ENCODE assay signal across 19 cellular contexts in the genomic region with DNA sequence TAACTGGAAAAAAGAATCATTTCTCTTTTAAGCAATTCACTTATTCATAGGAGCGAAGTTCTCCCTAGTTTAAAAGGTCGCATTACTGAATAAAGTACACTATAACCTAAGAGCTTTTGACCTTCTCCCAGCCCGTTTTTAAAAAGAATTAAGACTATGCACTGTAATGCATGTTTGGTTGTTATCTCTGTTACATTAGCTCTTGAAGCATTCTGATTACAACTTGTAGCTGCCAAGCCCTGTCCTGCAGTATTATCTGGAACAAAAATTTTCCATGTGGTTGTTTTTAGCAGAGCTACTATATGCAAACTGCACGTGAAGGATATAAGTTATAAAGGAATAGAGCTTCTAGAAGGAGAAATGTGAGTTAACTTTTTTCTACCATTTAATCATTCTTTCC. TPM values are rescaled to one million over a fixed set of nuclear protein-coding genes. Genes with fewer than 3 reads are reported as not detected.
DNase-seq lines count a peak whose midpoint lies in the region; ATAC-seq, FAIRE-seq and TF ChIP-seq lines count a peak whose summit lies in the region.
"Had no signal": no experiment of that assay in that cellular context is flagged by ENCODE, and none has a peak within 500 bp of the region (broad histone marks: within the 10 kb centered on the region; RNA-seq: fewer than 3 reads in every experiment).

No MANE protein-coding gene starts in this region.

- DNase-seq in GM23338 (ENCODE audit: low spot score) (no peak), cardiac muscle cell (ENCODE audit: low read depth in 1 of 2, low spot score in 1 of 2) (peak; percentile 62 to 68), pancreas (no peak), NOMO-1 treated with DMSO at 0.1 percent for 48 hours (lab: John Stamatoyannopoulos, UW; ENCODE audit: unreplicated experiment) (no peak), NCI-H2227 (lab: John Stamatoyannopoulos, UW; ENCODE audit: unreplicated experiment) (no peak), CD14-positive monocyte (ENCODE audit: low spot score) (no peak)
- DNase-seq: activated CD4-positive, alpha-beta T cell treated with anti-CD3 and anti-CD28 coated beads, Interleukin-2, amount 50 U/mL, for 48 hours; amniotic stem cell; NCI-H1048; NK-92 treated with Interleukin-12 subunit alpha and Interleukin-12 subunit beta, amount 100 ng/mL, for 24 hours; occipital lobe; SIG-M5; small intestine; stimulated activated naive CD8-positive, alpha-beta T cell treated with anti-CD3 and anti-CD28 coated beads, Interleukin-15, Interleukin-2, amounts not matched to agents 100 U/mL and 50 U/mL, for 24 hours; T-helper 9 cell had no signal

- no peaks in the 10 kb centered on the region for H3K9me2 ChIP-seq in GM23338 (ENCODE audit: insufficient read depth)

- H3K27me3 Mint-ChIP-seq in GM23338 (ENCODE audit: insufficient read depth, low read depth, poor library complexity) (no peaks in the 10 kb centered on the region), CD14-positive monocyte (ENCODE audit: low read depth in 3 of 3) (peaks cover 0 to 3% (median 0%) of the 10 kb centered on the region in 3 donors)

- no peaks in the 10 kb centered on the region for H3K9me3 ChIP-seq in cardiac muscle cell (ENCODE audit: low read depth)
- H3K9me3 ChIP-seq in pancreas, result no peaks in the 10 kb centered on the region

- TF ChIP-seq CTCF in GM23338 (conservative IDR thresholded peaks at IDR 0.05; ENCODE audit: low read depth in 2 of 2) (no peak), cardiac muscle cell (IDR thresholded peaks at IDR 0.05; ENCODE audit: low read depth, low read length) (no peak), pancreas (IDR thresholded peaks at IDR 0.05) (no peak), CD14-positive monocyte (IDR thresholded peaks at IDR 0.05) (no peak)

- 0 out of 2 replicates have a peak overlapping the region, but pooled peaks have one; percentile 25 for H3K4me2 ChIP-seq in GM23338

- H2AFZ ChIP-seq in GM23338, result no peak overlapping the region

- peaks cover 14% of the 10 kb centered on the region; the same call in 1 of the 2 replicates for H4K20me1 ChIP-seq in GM23338 (replicated peaks; ENCODE audit: insufficient read depth)

- no peak overlapping the region for H3K27ac ChIP-seq in GM23338 (ENCODE audit: low read depth)
- peak overlapping the region; percentile 72 for H3K27ac ChIP-seq in angular gyrus (ENCODE audit: low read depth, low read length)
- peak overlapping the region; percentile 93 for H3K27ac ChIP-seq in cardiac muscle cell
- H3K27ac ChIP-seq in pancreas, result peak overlapping the region in 1 of 4 donors; percentile 74

- no peaks in the 10 kb centered on the region for H3F3A ChIP-seq in GM23338 (replicated peaks; ENCODE audit: low read depth)

- H3K27me3 ChIP-seq in GM23338 (ENCODE audit: insufficient read depth), result no peaks in the 10 kb centered on the region
- no peaks in the 10 kb centered on the region for H3K27me3 ChIP-seq in cardiac muscle cell
- no peaks in the 10 kb centered on the region for H3K27me3 ChIP-seq in pancreas

- FAIRE-seq in pancreas (lab: Jason Lieb, UNC), result no peak
- FAIRE-seq: GM12878 had no signal

- H3K4me1 Mint-ChIP-seq in GM23338 (peaks cover 48% of the 10 kb centered on the region), CD14-positive monocyte (peaks cover under 1% of the 10 kb centered on the region)

- intact Hi-C loops in pancreas (cut with DNase I) (no loop called here), CD14-positive monocyte (cut with micrococcal nuclease) (loop anchor here in 1 of 2 donors (10.0 kb wide), 1 partner anchor 170 kb away; a partner anchor contains a TSS)

- no peaks in the 10 kb centered on the region for H3K36me3 Mint-ChIP-seq in GM23338 (ENCODE audit: low read depth)
- H3K36me3 Mint-ChIP-seq in CD14-positive monocyte, result peaks cover 0 to 5% of the 10 kb centered on the region in 2 donors
- H3K36me3 Mint-ChIP-seq: IgD-negative memory B cell had no signal

- H3K4me3 Mint-ChIP-seq in GM23338, result no peak overlapping the region
- H3K4me3 Mint-ChIP-seq in CD14-positive monocyte, result no peak overlapping the region
- H3K4me3 Mint-ChIP-seq: IgD-negative memory B cell had no signal

- H3K79me2 ChIP-seq in GM23338 (replicated peaks; ENCODE audit: insufficient read depth), result peaks cover 74% of the 10 kb centered on the region

- H3K4me1 ChIP-seq in GM23338 (ENCODE audit: insufficient read depth) (peaks cover 30% of the 10 kb centered on the region), cardiac muscle cell (ENCODE audit: low read depth) (peaks cover 61% of the 10 kb centered on the region), pancreas (peaks cover 5 to 26% (median 12%) of the 10 kb centered on the region in 3 donors)

- ATAC-seq in GM23338 (no peak), pancreas (peak in 3 of 4 donors; percentile 42 to 64 (median 49))
- ATAC-seq in activated CD4-positive, CD25-positive, alpha-beta regulatory T cell treated with anti-CD3 and anti-CD28 coated beads, Interleukin-2, amount 50 U/mL, for 24 hours, result no peak
- ATAC-seq: GM12878; stimulated activated naive CD8-positive, alpha-beta T cell treated with anti-CD3 and anti-CD28 coated beads, Interleukin-15, Interleukin-2, amounts not matched to agents 100 U/mL and 50 U/mL, for 24 hours had no signal

- no peak overlapping the region for H3K4me3 ChIP-seq in GM23338
- peak overlapping the region; percentile 25 for H3K4me3 ChIP-seq in cardiac muscle cell
- no peak overlapping the region for H3K4me3 ChIP-seq in pancreas
- H3K4me3 ChIP-seq: GM12878 had no signal

- H3K36me3 ChIP-seq in GM23338 (ENCODE audit: insufficient read depth) (no peaks in the 10 kb centered on the region), cardiac muscle cell (no peaks in the 10 kb centered on the region), pancreas (no peaks in the 10 kb centered on the region)

- 27 to 28% methylated on average over 4 of the region's 4 CpGs for WGBS in pancreas, 2 donors

- H3K9me3 Mint-ChIP-seq in GM23338 (no peaks in the 10 kb centered on the region), CD14-positive monocyte (no peaks in the 10 kb centered on the region)
- H3K9me3 Mint-ChIP-seq: IgD-negative memory B cell had no signal

- H3K27ac Mint-ChIP-seq in GM23338, result no peak overlapping the region
- H3K27ac Mint-ChIP-seq in CD14-positive monocyte, result no peak overlapping the region
- H3K27ac Mint-ChIP-seq: IgD-negative memory B cell had no signal

TF ChIP-seq in GM23338, 12 proteins besides CTCF, POLR2A, EP300 and RAD21 (continues in another document):
- no peak for TF ChIP-seq ZNF114 (CRISPR knock-in tag; IDR thresholded peaks at IDR 0.05)
- no peak for TF ChIP-seq EZH2phosphoT487 (IDR thresholded peaks at IDR 0.05; ENCODE audit: unreplicated experiment)
- TF ChIP-seq STAT1 (IDR thresholded peaks at IDR 0.05; ENCODE audit: unreplicated experiment), result no peak
- no peak for TF ChIP-seq NANOG (IDR thresholded peaks at IDR 0.05; ENCODE audit: borderline replicate concordance)
- TF ChIP-seq JUNB (IDR thresholded peaks at IDR 0.05; ENCODE audit: unreplicated experiment), result no peak

RNA-seq across cellular contexts. Expression of a gene that starts 8.1 kb away (rescaled TPM):
- 18.4 and 32.6 TPM in 2 replicates for total RNA-seq in GM23338 (2014; rRNA removed; shearing (Covaris generic))
- polyA plus RNA-seq in GM23338 (2016; fragmentation: Nextera tagmentation; extraction: Ambion mirVana) (3.6 and 4.0 TPM in 2 replicates), cardiac muscle cell (11.9 and 16.0 TPM in 2 replicates), pancreas (1 to 10 TPM; 3.0 to 3.3 TPM), CD14-positive monocyte (under 1 TPM; 0.55 to 0.69 TPM)
- total RNA-seq in cardiac muscle cell (35.8 and 63.9 TPM in 2 replicates), pancreas (10 to 100 TPM in 4 of 6 donors, 1 to 10 TPM in 2; 5.8 to 21.2 (median 10.1) TPM)

Comparison
In these comparisons a context has a peak if more than half of its experiments do, and no peak if none do; other contexts are left out.
1. ATAC-seq: peak in pancreas (3 of 4); none in GM23338 (single experiment) and activated CD4-positive, CD25-positive, alpha-beta regulatory T cell treated with anti-CD3 and anti-CD28 coated beads, Interleukin-2, amount 50 U/mL, for 24 hours (0 of 2).
2. DNase-seq: peak in cardiac muscle cell (2 of 2); none in GM23338 (single experiment), pancreas (0 of 6), NOMO-1 treated with DMSO at 0.1 percent for 48 hours (single experiment), NCI-H2227 (single experiment) and CD14-positive monocyte (single experiment).